Comparison of ENCODE assay signal across 1 cellular context in the genomic region with DNA sequence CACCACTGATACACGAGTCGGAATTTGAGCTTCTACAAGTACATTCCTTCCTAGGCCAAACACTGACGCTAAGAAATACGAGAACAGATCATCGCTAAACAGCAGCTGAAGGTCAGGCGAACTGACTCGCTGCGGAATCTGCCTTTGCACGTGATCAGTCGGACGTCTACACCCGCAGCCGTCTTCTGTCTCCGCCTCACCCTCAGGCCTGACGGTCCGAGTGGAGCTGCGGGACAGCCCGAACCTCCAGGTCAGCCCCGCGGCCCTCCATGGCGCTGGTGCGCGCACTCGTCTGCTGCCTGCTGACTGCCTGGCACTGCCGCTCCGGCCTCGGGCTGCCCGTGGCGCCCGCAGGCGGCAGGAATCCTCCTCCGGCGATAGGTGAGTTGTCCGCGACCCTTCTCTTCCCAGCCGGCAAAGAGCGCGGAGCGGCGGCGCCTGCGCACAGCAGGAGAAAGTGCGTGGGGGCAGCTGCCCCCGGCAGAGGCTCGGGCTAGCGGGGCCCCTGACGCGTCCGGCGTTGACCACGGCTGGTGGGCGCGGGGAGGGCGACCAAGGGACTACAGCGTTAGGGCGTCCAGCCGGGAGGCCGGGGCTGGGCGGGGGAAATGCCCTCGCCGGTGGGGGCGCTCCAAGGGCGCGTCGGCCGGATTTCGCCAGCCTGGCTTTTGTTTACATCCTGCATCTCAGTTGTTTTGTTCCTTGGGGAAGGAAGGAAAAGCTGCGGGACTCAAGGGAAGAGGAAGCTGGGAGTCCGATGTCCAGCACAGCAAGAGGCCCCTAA.
TF ChIP-seq lines count a peak whose summit lies in the region.

A gene with protein sequence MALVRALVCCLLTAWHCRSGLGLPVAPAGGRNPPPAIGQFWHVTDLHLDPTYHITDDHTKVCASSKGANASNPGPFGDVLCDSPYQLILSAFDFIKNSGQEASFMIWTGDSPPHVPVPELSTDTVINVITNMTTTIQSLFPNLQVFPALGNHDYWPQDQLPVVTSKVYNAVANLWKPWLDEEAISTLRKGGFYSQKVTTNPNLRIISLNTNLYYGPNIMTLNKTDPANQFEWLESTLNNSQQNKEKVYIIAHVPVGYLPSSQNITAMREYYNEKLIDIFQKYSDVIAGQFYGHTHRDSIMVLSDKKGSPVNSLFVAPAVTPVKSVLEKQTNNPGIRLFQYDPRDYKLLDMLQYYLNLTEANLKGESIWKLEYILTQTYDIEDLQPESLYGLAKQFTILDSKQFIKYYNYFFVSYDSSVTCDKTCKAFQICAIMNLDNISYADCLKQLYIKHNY (plus strand): TSS at position 181 of the 784 bp plus-strand sequence. CDS start 89 bp downstream, at position 270.

TF ChIP-seq in H1, 55 proteins besides CTCF, POLR2A, EP300 and RAD21 (continued from another document):
- TF ChIP-seq EZH2 (IDR thresholded peaks at IDR 0.05; ENCODE audit: low read depth, low read length, severe bottlenecking), result peak; percentile 28
- TF ChIP-seq NRF1 (IDR thresholded peaks at IDR 0.05; ENCODE audit: low read depth, low read length), result peak; percentile 49
- TF ChIP-seq CEBPB (IDR thresholded peaks at IDR 0.05; ENCODE audit: low read depth, low read length), result no peak
- TF ChIP-seq SIN3A (conservative IDR thresholded peaks at IDR 0.05 in 1 of 2, IDR thresholded peaks at IDR 0.05 in 1 of 2; ENCODE audit: low read depth in 1 of 2, low read length in 2 of 2), result peak in 1 of 2 experiments; percentile 62; a peak in 1 of 4 replicates
- TF ChIP-seq PHF8 (conservative IDR thresholded peaks at IDR 0.05; ENCODE audit: low read depth, low read length), result peak; percentile 53
- TF ChIP-seq HDAC2 (IDR thresholded peaks at IDR 0.05; ENCODE audit: borderline replicate concordance in 1 of 2, low read depth in 2 of 2, low read length in 2 of 2), result peak; percentile 24 to 44; a peak in 1 of 4 replicates
- TF ChIP-seq ASH2L (IDR thresholded peaks at IDR 0.05; ENCODE audit: low read length), result peak; percentile 99
- peak; percentile 56 for TF ChIP-seq EGR1 (IDR thresholded peaks at IDR 0.05; ENCODE audit: borderline replicate concordance, low read depth, low read length)
- peak; percentile 12 for TF ChIP-seq TAF7 (optimal IDR thresholded peaks at IDR 0.05; ENCODE audit: borderline replicate concordance, low read depth, low read length)
- peak; percentile 96 for TF ChIP-seq KDM4A (IDR thresholded peaks at IDR 0.05; ENCODE audit: low read depth, low read length, severe bottlenecking)
- TF ChIP-seq, protein P1, sequence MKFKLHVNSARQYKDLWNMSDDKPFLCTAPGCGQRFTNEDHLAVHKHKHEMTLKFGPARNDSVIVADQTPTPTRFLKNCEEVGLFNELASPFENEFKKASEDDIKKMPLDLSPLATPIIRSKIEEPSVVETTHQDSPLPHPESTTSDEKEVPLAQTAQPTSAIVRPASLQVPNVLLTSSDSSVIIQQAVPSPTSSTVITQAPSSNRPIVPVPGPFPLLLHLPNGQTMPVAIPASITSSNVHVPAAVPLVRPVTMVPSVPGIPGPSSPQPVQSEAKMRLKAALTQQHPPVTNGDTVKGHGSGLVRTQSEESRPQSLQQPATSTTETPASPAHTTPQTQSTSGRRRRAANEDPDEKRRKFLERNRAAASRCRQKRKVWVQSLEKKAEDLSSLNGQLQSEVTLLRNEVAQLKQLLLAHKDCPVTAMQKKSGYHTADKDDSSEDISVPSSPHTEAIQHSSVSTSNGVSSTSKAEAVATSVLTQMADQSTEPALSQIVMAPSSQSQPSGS (IDR thresholded peaks at IDR 0.05; ENCODE audit: low read length), result no peak
- TF ChIP-seq RNF2 (IDR thresholded peaks at IDR 0.05; ENCODE audit: borderline replicate concordance, low read depth, low read length, missing control alignments, poor library complexity, severe bottlenecking), result no peak
- no peak for TF ChIP-seq JUN (IDR thresholded peaks at IDR 0.05; ENCODE audit: low read depth, low read length)
- TF ChIP-seq TBP (IDR thresholded peaks at IDR 0.05; ENCODE audit: low read depth, low read length), result peak; percentile 65
- TF ChIP-seq, protein P2, sequence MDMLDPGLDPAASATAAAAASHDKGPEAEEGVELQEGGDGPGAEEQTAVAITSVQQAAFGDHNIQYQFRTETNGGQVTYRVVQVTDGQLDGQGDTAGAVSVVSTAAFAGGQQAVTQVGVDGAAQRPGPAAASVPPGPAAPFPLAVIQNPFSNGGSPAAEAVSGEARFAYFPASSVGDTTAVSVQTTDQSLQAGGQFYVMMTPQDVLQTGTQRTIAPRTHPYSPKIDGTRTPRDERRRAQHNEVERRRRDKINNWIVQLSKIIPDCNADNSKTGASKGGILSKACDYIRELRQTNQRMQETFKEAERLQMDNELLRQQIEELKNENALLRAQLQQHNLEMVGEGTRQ (IDR thresholded peaks at IDR 0.05; ENCODE audit: low read length), result peak; percentile 35; the same call in 1 of the 2 replicates
- peak; percentile 20 for TF ChIP-seq POLR2AphosphoS5 (IDR thresholded peaks at IDR 0.05; ENCODE audit: low read depth, low read length)
- peak; percentile 77; the same call in 1 of the 2 replicates for TF ChIP-seq YY1 (IDR thresholded peaks at IDR 0.05; ENCODE audit: low read depth, low read length)
- TF ChIP-seq, protein P3, sequence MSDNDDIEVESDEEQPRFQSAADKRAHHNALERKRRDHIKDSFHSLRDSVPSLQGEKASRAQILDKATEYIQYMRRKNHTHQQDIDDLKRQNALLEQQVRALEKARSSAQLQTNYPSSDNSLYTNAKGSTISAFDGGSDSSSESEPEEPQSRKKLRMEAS (IDR thresholded peaks at IDR 0.05), result peak; percentile 74; the same call in 1 of the 2 replicates
- no peak for TF ChIP-seq SP2 (IDR thresholded peaks at IDR 0.05; ENCODE audit: low read length)
- 0 out of 2 replicates have a peak, but pooled peaks have one; percentile 20 for TF ChIP-seq CHD2 (IDR thresholded peaks at IDR 0.05; ENCODE audit: low read length)
- peak; percentile 53 for TF ChIP-seq TAF1 (IDR thresholded peaks at IDR 0.05; ENCODE audit: low read depth, low read length)
- peak; percentile 19 for TF ChIP-seq CTBP2 (IDR thresholded peaks at IDR 0.05; ENCODE audit: borderline replicate concordance, insufficient read depth, insufficient read length, low read length)
- TF ChIP-seq KDM1A (IDR thresholded peaks at IDR 0.05; ENCODE audit: borderline replicate concordance, low read length), result peak; percentile 62; the same call in 1 of the 2 replicates
- TF ChIP-seq, protein P4, sequence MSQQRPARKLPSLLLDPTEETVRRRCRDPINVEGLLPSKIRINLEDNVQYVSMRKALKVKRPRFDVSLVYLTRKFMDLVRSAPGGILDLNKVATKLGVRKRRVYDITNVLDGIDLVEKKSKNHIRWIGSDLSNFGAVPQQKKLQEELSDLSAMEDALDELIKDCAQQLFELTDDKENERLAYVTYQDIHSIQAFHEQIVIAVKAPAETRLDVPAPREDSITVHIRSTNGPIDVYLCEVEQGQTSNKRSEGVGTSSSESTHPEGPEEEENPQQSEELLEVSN (IDR thresholded peaks at IDR 0.05), result peak; percentile 79
- peak; percentile 89; the same call in 1 of the 2 replicates for TF ChIP-seq RBBP5 (IDR thresholded peaks at IDR 0.05; ENCODE audit: borderline replicate concordance, low read depth, low read length)
